ENCODE assay signal across 34 cellular contexts in genomic region chr1:36975642-36976041, GRCh38. TPM values are rescaled to one million over a fixed set of nuclear protein-coding genes. Genes with fewer than 3 reads are reported as not detected.
"Had no signal": no experiment of that assay in that cellular context is flagged by ENCODE, and none has a peak within 500 bp of the region (broad histone marks: within the 10 kb centered on the region; RNA-seq: fewer than 3 reads in every experiment).

No MANE protein-coding gene starts in this region.

- H3K4me3 Mint-ChIP-seq: activated CD4-positive, alpha-beta memory T cell treated with anti-CD3 and anti-CD28 coated beads, Interleukin-2, amount 10 ng/mL, durations not matched to agents 7 days and 5 days; activated CD4-positive, alpha-beta T cell treated with anti-CD3 and anti-CD28 coated beads for 36 hours; activated CD4-positive, alpha-beta T cell treated with anti-CD3 and anti-CD28 coated beads, Interleukin-2, amount 10 ng/mL, durations not matched to agents 7 days and 5 days; activated naive CD8-positive, alpha-beta T cell; activated T-cell treated with anti-CD3 and anti-CD28 coated beads, Interleukin-2, amount 50 U/mL, for 24 hours; activated T-cell treated with anti-CD3 and anti-CD28 coated beads, Interleukin-2, amount 50 U/mL, for 72 hours; effector memory CD8-positive, alpha-beta T cell; T-helper 17 cell; T-helper 2 cell treated with Interferon-gamma antibody and Interleukin-4, amounts not matched to agents 5 μg/mL and 100 μg/mL, for 36 hours had no signal

- H3K27me3 Mint-ChIP-seq: activated CD4-positive, alpha-beta memory T cell treated with anti-CD3 and anti-CD28 coated beads, Interleukin-2, amount 10 ng/mL, durations not matched to agents 7 days and 5 days; activated CD4-positive, alpha-beta T cell treated with anti-CD3 and anti-CD28 coated beads, Interleukin-2, amount 10 ng/mL, durations not matched to agents 7 days and 5 days had no signal

- H3K4me3 ChIP-seq: body of pancreas, esophagus muscularis mucosa, gastrocnemius medialis, heart left ventricle had no signal

- H3K27ac Mint-ChIP-seq: activated CD4-positive, alpha-beta memory T cell treated with anti-CD3 and anti-CD28 coated beads, Interleukin-2, amount 10 ng/mL, durations not matched to agents 7 days and 5 days; activated CD4-positive, alpha-beta T cell treated with anti-CD3 and anti-CD28 coated beads for 36 hours; activated CD4-positive, alpha-beta T cell treated with anti-CD3 and anti-CD28 coated beads, Interleukin-2, amount 10 ng/mL, durations not matched to agents 7 days and 5 days; activated naive CD8-positive, alpha-beta T cell; activated T-cell treated with anti-CD3 and anti-CD28 coated beads, Interleukin-2, amount 50 U/mL, for 24 hours; activated T-cell treated with anti-CD3 and anti-CD28 coated beads, Interleukin-2, amount 50 U/mL, for 72 hours; effector memory CD8-positive, alpha-beta T cell; T-helper 17 cell; T-helper 2 cell treated with Interferon-gamma antibody and Interleukin-4, amounts not matched to agents 5 μg/mL and 100 μg/mL, for 36 hours had no signal

- FAIRE-seq: colon had no signal

- H3K36me3 Mint-ChIP-seq: activated naive CD8-positive, alpha-beta T cell had no signal

- H3K4me1 ChIP-seq: body of pancreas, esophagus muscularis mucosa, foreskin keratinocyte, gastrocnemius medialis, heart left ventricle had no signal

- H3K9me3 ChIP-seq: body of pancreas, gastrocnemius medialis had no signal

- H3K27me3 ChIP-seq: body of pancreas, foreskin keratinocyte had no signal

- ATAC-seq: activated CD4-positive, alpha-beta T cell treated with anti-CD3 and anti-CD28 coated beads for 36 hours; activated T-cell treated with anti-CD3 and anti-CD28 coated beads, Interleukin-2, amount 50 U/mL, for 72 hours; body of pancreas; effector memory CD8-positive, alpha-beta T cell; foreskin keratinocyte; gastrocnemius medialis; heart left ventricle; T-helper 17 cell had no signal

- H3K27ac ChIP-seq: body of pancreas, esophagus muscularis mucosa, foreskin keratinocyte, gastrocnemius medialis, heart left ventricle, WERI-Rb-1 had no signal

- H3K4me1 Mint-ChIP-seq: activated CD4-positive, alpha-beta memory T cell treated with anti-CD3 and anti-CD28 coated beads, Interleukin-2, amount 10 ng/mL, durations not matched to agents 7 days and 5 days; activated CD4-positive, alpha-beta T cell treated with anti-CD3 and anti-CD28 coated beads for 36 hours; activated CD4-positive, alpha-beta T cell treated with anti-CD3 and anti-CD28 coated beads, Interleukin-2, amount 10 ng/mL, durations not matched to agents 7 days and 5 days; T-helper 17 cell had no signal

- H3K36me3 ChIP-seq: esophagus muscularis mucosa, gastrocnemius medialis, heart left ventricle had no signal

- DNase-seq: activated CD4-positive, alpha-beta memory T cell treated with anti-CD3 and anti-CD28 coated beads, Interleukin-2, amount 10 ng/mL, durations not matched to agents 7 days and 5 days; activated CD4-positive, alpha-beta T cell treated with anti-CD3 and anti-CD28 coated beads for 36 hours; activated CD4-positive, alpha-beta T cell treated with anti-CD3 and anti-CD28 coated beads, Interleukin-2, amount 10 ng/mL, durations not matched to agents 7 days and 5 days; activated CD4-positive, alpha-beta T cell treated with anti-CD3 and anti-CD28 coated beads, Interleukin-2, amount 50 U/mL, for 4 hours; activated CD4-positive, CD25-positive, alpha-beta regulatory T cell; activated CD4-positive, CD25-positive, alpha-beta regulatory T cell treated with anti-CD3 and anti-CD28 coated beads, Interleukin-2, amount 50 U/mL, for 72 hours; activated CD8-positive, alpha-beta memory T cell treated with anti-CD3 and anti-CD28 coated beads, Interleukin-2, amount 50 U/mL, for 48 hours; activated gamma-delta T cell treated with Interleukin-2 at 50 U/mL for 16 hours; activated naive CD4-positive, alpha-beta T cell treated with anti-CD3 and anti-CD28 coated beads, Interleukin-2, amount 50 U/mL, for 16 hours; activated naive CD4-positive, alpha-beta T cell treated with Interleukin-2 at 50 U/mL for 16 hours; activated T-cell treated with anti-CD3 and anti-CD28 coated beads for 4 hours; activated T-cell treated with anti-CD3 and anti-CD28 coated beads, Interleukin-2, amount 50 U/mL, for 24 hours; activated T-cell treated with anti-CD3 and anti-CD28 coated beads, Interleukin-2, amount 50 U/mL, for 72 hours; amniotic stem cell; aorta; body of pancreas; caudate nucleus; cortex of kidney; dermis blood vessel endothelial cell; effector CD4-positive, alpha-beta T cell; effector memory CD8-positive, alpha-beta T cell; erythroblast; foreskin keratinocyte; gastrocnemius medialis; glutamatergic neuron; heart left ventricle; T-helper 17 cell; T1000; WERI-Rb-1 had no signal

- H3K9me3 Mint-ChIP-seq: activated CD4-positive, alpha-beta memory T cell treated with anti-CD3 and anti-CD28 coated beads, Interleukin-2, amount 10 ng/mL, durations not matched to agents 7 days and 5 days; activated T-cell treated with anti-CD3 and anti-CD28 coated beads, Interleukin-2, amount 50 U/mL, for 24 hours; activated T-cell treated with anti-CD3 and anti-CD28 coated beads, Interleukin-2, amount 50 U/mL, for 72 hours; T-helper 2 cell treated with Interferon-gamma antibody and Interleukin-4, amounts not matched to agents 5 μg/mL and 100 μg/mL, for 36 hours had no signal

RNA-seq across cellular contexts. Expression of gene GRIK3, which starts 58.7 kb away (rescaled TPM):
- total RNA-seq: activated CD4-positive, alpha-beta memory T cell treated with anti-CD3 and anti-CD28 coated beads, Interleukin-2, amount 10 ng/mL, durations not matched to agents 7 days and 5 days; activated CD4-positive, alpha-beta T cell treated with anti-CD3 and anti-CD28 coated beads for 36 hours; activated CD4-positive, alpha-beta T cell treated with anti-CD3 and anti-CD28 coated beads, Interleukin-2, amount 10 ng/mL, durations not matched to agents 7 days and 5 days; activated T-cell treated with anti-CD3 and anti-CD28 coated beads, Interleukin-2, amount 50 U/mL, for 72 hours; chondrocyte; dermis blood vessel endothelial cell; foreskin keratinocyte; T-helper 17 cell had no signal
- polyA plus RNA-seq: aorta, foreskin keratinocyte had no signal
